In genomic region chr3:189139631-189140030, GRCh38 we compare ENCODE assay signal across 20 cellular contexts. TPM values are rescaled to one million over a fixed set of nuclear protein-coding genes. Genes with fewer than 3 reads are reported as not detected.
DNase-seq lines count a peak whose midpoint lies in the region; ATAC-seq and TF ChIP-seq lines count a peak whose summit lies in the region.
"Had no signal": no experiment of that assay in that cellular context is flagged by ENCODE, and none has a peak within 500 bp of the region (broad histone marks: within the 10 kb centered on the region; RNA-seq: fewer than 3 reads in every experiment).

No MANE protein-coding gene starts in this region.

- peak; percentile 86 for DNase-seq in G401 (ENCODE audit: low spot score)
- DNase-seq in SK-N-DZ (ENCODE audit: low spot score): peak; percentile 36
- no peak for DNase-seq in lower lobe of right lung
- no peak for DNase-seq in stomach
- no peak for DNase-seq in iPS-NIHi11 (ENCODE audit: low spot score)
- DNase-seq in 8988T: no peak
- no peak for DNase-seq in GDM1 (lab: John Stamatoyannopoulos, UW)
- DNase-seq: Caco-2; CD4-positive, alpha-beta memory T cell; DMS153; MG63; NCI-H1092; NCI-H1436; NCI-H2029; NCI-H526; Peyer's patch; T-helper 1 cell had no signal

- no peak for TF ChIP-seq POLR2A in stomach (IDR thresholded peaks at IDR 0.05)

- no peaks in the 10 kb centered on the region for H3K9me3 ChIP-seq in lower lobe of right lung
- no peaks in the 10 kb centered on the region for H3K9me3 ChIP-seq in stomach
- H3K9me3 ChIP-seq: Caco-2, MG63, Peyer's patch had no signal

- no peak for TF ChIP-seq EP300 in stomach (IDR thresholded peaks at IDR 0.05)

- no peak for TF ChIP-seq CTCF in lower lobe of right lung (IDR thresholded peaks at IDR 0.05)
- no peak for TF ChIP-seq CTCF in stomach (IDR thresholded peaks at IDR 0.05)

- H3K36me3 ChIP-seq in lower lobe of right lung: no peaks in the 10 kb centered on the region
- H3K36me3 ChIP-seq in stomach: no peaks in the 10 kb centered on the region
- H3K36me3 ChIP-seq: BLaER1 treated with 17β-estradiol and CSF1 and Interleukin-3, amounts not matched to agents 10 nM and 100 nM; MG63; Peyer's patch had no signal

- H3K27me3 ChIP-seq in lower lobe of right lung (ENCODE audit: low read depth): no peaks in the 10 kb centered on the region
- no peaks in the 10 kb centered on the region for H3K27me3 ChIP-seq in stomach
- H3K27me3 ChIP-seq: BLaER1 treated with 17β-estradiol and CSF1 and Interleukin-3, amounts not matched to agents 10 nM and 100 nM; Peyer's patch had no signal

- intact Hi-C loops in lower lobe of right lung (cut with DNase I) (no loop called here), stomach (cut with DNase I; ENCODE audit: low total_unique reads) (loop anchor here (10.0 kb wide), 1 partner anchor 165 kb away; no protein-coding TSS in a partner anchor)

- in situ Hi-C loops in G401 (cut with HindIII; ENCODE audit: low sequenced_read_pairs): no loop called here

- H3K4me3 ChIP-seq in lower lobe of right lung: no peak overlapping the region
- H3K4me3 ChIP-seq in stomach: no peak overlapping the region
- H3K4me3 ChIP-seq: BLaER1 treated with 17β-estradiol and CSF1 and Interleukin-3, amounts not matched to agents 10 nM and 100 nM; K562; MG63; Peyer's patch had no signal

- no peak for ATAC-seq in lower lobe of right lung
- ATAC-seq: HepG2, K562 had no signal

- H3K4me1 ChIP-seq in lower lobe of right lung (peaks cover 9% of the 10 kb centered on the region), stomach (peaks cover 0 to 3% (median 0%) of the 10 kb centered on the region in 4 donors)
- H3K4me1 ChIP-seq: Caco-2, Peyer's patch had no signal

- H3K27ac ChIP-seq in lower lobe of right lung (peak overlapping the region; percentile 8), stomach (no peak overlapping the region)
- H3K27ac ChIP-seq: BLaER1 treated with 17β-estradiol and CSF1 and Interleukin-3, amounts not matched to agents 10 nM and 100 nM; Peyer's patch had no signal

- 69 to 86% (median 79%) methylated on average over 5 of the region's 5 CpGs for WGBS in stomach, 5 donors

RNA-seq across cellular contexts. Expression of gene TPRG1, which starts 32.1 kb away (rescaled TPM):
- not detected in 2 replicates for total RNA-seq in G401 (2014; rRNA removed; shearing (Covaris generic))
- 0.03 and 0.08 TPM in 2 replicates for polyA plus RNA-seq in SK-N-DZ (2014; cell fraction: cytosol; rRNA removed)
- polyA plus RNA-seq in SK-N-DZ (2014; cell fraction: nucleus; rRNA removed): 0.05 and 0.32 TPM in 2 replicates
- total RNA-seq in lower lobe of right lung (23.4 TPM), stomach (1 to 10 TPM; 1.2 to 9.0 (median 3.6) TPM)
- 10 to 100 TPM in 2 of 3 donors, 1 to 10 TPM in 1; 1.4 to 20.9 (median 12.8) TPM for polyA plus RNA-seq in stomach
- total RNA-seq: HepG2, K562 had no signal

Comparison
In these comparisons a context has a peak if more than half of its experiments do, and no peak if none do; other contexts are left out.
1. DNase-seq: peak in G401 (single experiment) and SK-N-DZ (single experiment); none in lower lobe of right lung (single experiment), stomach (single experiment), iPS-NIHi11 (single experiment), 8988T (single experiment) and GDM1 (single experiment).